Comparison of ENCODE assay signal across 24 cellular contexts in genomic region chr3:151873433-151873832, GRCh38. TPM values are rescaled to one million over a fixed set of nuclear protein-coding genes. Genes with fewer than 3 reads are reported as not detected.
DNase-seq lines count a peak whose midpoint lies in the region; ATAC-seq, FAIRE-seq and TF ChIP-seq lines count a peak whose summit lies in the region.
"Had no signal": no experiment of that assay in that cellular context is flagged by ENCODE, and none has a peak within 500 bp of the region (broad histone marks: within the 10 kb centered on the region; RNA-seq: fewer than 3 reads in every experiment).

Gene SUCNR1, plus strand, starts transcription at chr3:151873643. Its CDS starts 6,250 bp downstream, at chr3:151879893.

- POLR2A ChIA-PET in SK-N-SH (lab: Yijun Ruan, JAX), result no interaction called here
- POLR2A ChIA-PET in endothelial cell of umbilical vein (lab: Charles Lee), result no interaction called here

- intact Hi-C loops in endothelial cell of umbilical vein (cut with micrococcal nuclease), result no loop called here
- intact Hi-C loops in stomach (cut with DNase I; ENCODE audit: low total_unique reads), result no loop called here

- no peaks in the 10 kb centered on the region for H3K36me3 ChIP-seq in SK-N-SH (replicated peaks in 1 of 2; ENCODE audit: control insufficient read depth in 1 of 2, insufficient read depth in 2 of 2, low read length in 1 of 2)
- H3K36me3 ChIP-seq in endothelial cell of umbilical vein (ENCODE audit: control insufficient read depth in 2 of 2, extremely low read depth in 1 of 2, insufficient read depth in 2 of 2, low read length in 2 of 2), result no peaks in the 10 kb centered on the region
- H3K36me3 ChIP-seq in stomach, result no peaks in the 10 kb centered on the region
- H3K36me3 ChIP-seq: colonic mucosa, HAP-1 had no signal

- CTCF ChIA-PET in SK-N-SH (lab: Yijun Ruan, JAX) (no interaction called here), endothelial cell of umbilical vein (lab: Charles Lee) (no interaction called here)

- H3K27me3 ChIP-seq in SK-N-SH (ENCODE audit: insufficient read depth) (no peaks in the 10 kb centered on the region), endothelial cell of umbilical vein (ENCODE audit: control insufficient read depth in 2 of 2, insufficient read depth in 2 of 2, low read length in 2 of 2) (no peaks in the 10 kb centered on the region), foreskin keratinocyte (no peaks in the 10 kb centered on the region), stomach (no peaks in the 10 kb centered on the region)
- H3K27me3 ChIP-seq: colonic mucosa had no signal

- H3K4me3 ChIP-seq in SK-N-SH (ENCODE audit: low read depth in 2 of 2, low read length in 1 of 2), result peak within 1 kb of the TSS in 1 of 2 experiments; percentile 21; a peak in 2 of 4 replicates
- no peak within 1 kb of the TSS for H3K4me3 ChIP-seq in endothelial cell of umbilical vein (replicated peaks in 1 of 3; ENCODE audit: insufficient read depth in 1 of 3, low read depth in 1 of 3, low read length in 3 of 3)
- H3K4me3 ChIP-seq in stomach, result no peak within 1 kb of the TSS
- H3K4me3 ChIP-seq: colonic mucosa, HAP-1 had no signal

- H3K9me3 ChIP-seq in SK-N-SH (no peaks in the 10 kb centered on the region), endothelial cell of umbilical vein (replicated peaks; ENCODE audit: control insufficient read depth, insufficient read depth, low read length) (no peaks in the 10 kb centered on the region), stomach (no peaks in the 10 kb centered on the region)
- H3K9me3 ChIP-seq: colonic mucosa, HAP-1 had no signal

- peaks cover 34% of the 10 kb centered on the region for H3F3A ChIP-seq in SK-N-SH (replicated peaks; ENCODE audit: insufficient read depth)

- no peak for TF ChIP-seq RAD21 in SK-N-SH (IDR thresholded peaks at IDR 0.05; ENCODE audit: low read length)

- H3K9me2 ChIP-seq in SK-N-SH, result no peaks in the 10 kb centered on the region

- no peak for TF ChIP-seq POLR2A in endothelial cell of umbilical vein (IDR thresholded peaks at IDR 0.05; ENCODE audit: low read depth, low read length)
- no peak for TF ChIP-seq POLR2A in stomach (IDR thresholded peaks at IDR 0.05)

- TF ChIP-seq CTCF in SK-N-SH (IDR thresholded peaks at IDR 0.05) (no peak), endothelial cell of umbilical vein (IDR thresholded peaks at IDR 0.05; ENCODE audit: extremely low read depth in 1 of 2, insufficient read depth in 1 of 2, low read depth in 1 of 2, low read length in 2 of 2) (no peak), foreskin keratinocyte (conservative IDR thresholded peaks at IDR 0.05) (no peak), stomach (IDR thresholded peaks at IDR 0.05) (no peak)

- H2AFZ ChIP-seq in SK-N-SH (ENCODE audit: low read depth), result no peak within 1 kb of the TSS
- H2AFZ ChIP-seq in endothelial cell of umbilical vein (ENCODE audit: low read depth, low read length), result peak within 1 kb of the TSS; percentile 32

- TF ChIP-seq EP300 in SK-N-SH (IDR thresholded peaks at IDR 0.05; ENCODE audit: borderline replicate concordance in 1 of 2, low read depth in 1 of 2, low read length in 1 of 2) (no peak), stomach (IDR thresholded peaks at IDR 0.05) (no peak)

- DNase-seq in SK-N-SH (no peak), NCI-H526 (lab: John Stamatoyannopoulos, UW) (peak; percentile 97 to 98), endothelial cell of umbilical vein (ENCODE audit: low read depth, low spot score) (no peak), SW 1271 (lab: John Stamatoyannopoulos, UW) (no peak), foreskin keratinocyte (no peak), NCI-H345 treated with DMSO at 0.1 percent for 48 hours (lab: John Stamatoyannopoulos, UW; ENCODE audit: unreplicated experiment) (no peak), stomach (no peak)
- DNase-seq: activated CD4-positive, alpha-beta T cell treated with anti-CD3 and anti-CD28 coated beads for 36 hours; activated naive CD4-positive, alpha-beta T cell; activated T-cell treated with anti-CD3 and anti-CD28 coated beads, Interleukin-2, amount 50 U/mL, for 4 hours; colonic mucosa; GDM1; kidney glomerular epithelial cell; mammary epithelial cell; NCI-H1105; NCI-H2029; NCI-H345; stimulated activated CD4-positive, alpha-beta T cell treated with anti-CD3 and anti-CD28 coated beads, Interleukin-4, amount 100 ng/mL, for 4 hours; trophoblast cell had no signal

- H3K9me1 ChIP-seq in endothelial cell of umbilical vein (replicated peaks; ENCODE audit: control insufficient read depth, extremely low read depth, insufficient read depth, low read length), result no peaks in the 10 kb centered on the region

- H3K4me2 ChIP-seq in SK-N-SH (no peak within 1 kb of the TSS; the same call in 1 of the 2 replicates), endothelial cell of umbilical vein (ENCODE audit: insufficient read depth, low read length) (no peak within 1 kb of the TSS)

- no peak for FAIRE-seq in endothelial cell of umbilical vein (lab: Jason Lieb, UNC)

- H3K79me2 ChIP-seq in SK-N-SH (ENCODE audit: insufficient read depth) (peaks cover 58% of the 10 kb centered on the region), endothelial cell of umbilical vein (ENCODE audit: control insufficient read depth, insufficient read depth, low read length) (no peaks in the 10 kb centered on the region)

- dilution Hi-C loops in endothelial cell of umbilical vein (cut with MboI; ENCODE audit: extremely low pct_ligation_motif_present, low sequenced_read_pairs), result no loop called here

- H3K9ac ChIP-seq in SK-N-SH (peak within 1 kb of the TSS; percentile 56; the same call in 1 of the 2 replicates), endothelial cell of umbilical vein (replicated peaks; ENCODE audit: extremely low read depth, insufficient read depth, low read length) (no peak within 1 kb of the TSS)

- ATAC-seq in SK-N-SH treated with all-trans-retinoic acid at 6 μM for 48 hours, result no peak; the same call in 2 of the 3 replicates
- no peak for ATAC-seq in foreskin keratinocyte
- ATAC-seq: activated CD4-positive, alpha-beta T cell treated with anti-CD3 and anti-CD28 coated beads for 36 hours; activated T-cell treated with anti-CD3 and anti-CD28 coated beads, Interleukin-2, amount 50 U/mL, for 4 hours had no signal

- peak within 1 kb of the TSS; percentile 80 to 87; a peak in 3 of 4 replicates for H3K27ac ChIP-seq in SK-N-SH (ENCODE audit: low read depth in 2 of 2, low read length in 1 of 2)
- no peak within 1 kb of the TSS for H3K27ac ChIP-seq in endothelial cell of umbilical vein (ENCODE audit: insufficient read depth, low read depth, low read length)
- H3K27ac ChIP-seq in foreskin keratinocyte, result no peak within 1 kb of the TSS
- no peak within 1 kb of the TSS for H3K27ac ChIP-seq in stomach
- H3K27ac ChIP-seq: C4-2B, colonic mucosa had no signal

- H3K4me1 ChIP-seq in SK-N-SH (ENCODE audit: control insufficient read depth in 1 of 2, insufficient read depth in 2 of 2, low read depth in 1 of 2, low read length in 1 of 2) (peaks cover 2 to 15% of the 10 kb centered on the region in 2 experiments; a peak in 3 of 4 replicates), endothelial cell of umbilical vein (ENCODE audit: control insufficient read depth, extremely low read depth, insufficient read depth, low read length) (peaks cover 12% of the 10 kb centered on the region), foreskin keratinocyte (no peaks in the 10 kb centered on the region), stomach (peaks cover 0 to 26% (median 3%) of the 10 kb centered on the region in 4 donors)
- H3K4me1 ChIP-seq: colonic mucosa, HAP-1 had no signal

- H4K20me1 ChIP-seq in SK-N-SH (ENCODE audit: insufficient read depth), result no peaks in the 10 kb centered on the region
- H4K20me1 ChIP-seq in endothelial cell of umbilical vein (replicated peaks; ENCODE audit: control insufficient read depth, extremely low read depth, insufficient read depth, low read length), result no peaks in the 10 kb centered on the region

- no TSS peak for BruUV-seq in endothelial cell of umbilical vein (replicated peaks; lab: Mats Ljungman, UMichigan)

TF ChIP-seq in SK-N-SH, 30 proteins besides CTCF, POLR2A, EP300 and RAD21:
- TF ChIP-seq NRF1 (IDR thresholded peaks at IDR 0.05; ENCODE audit: low read depth, low read length), result no peak
- TF ChIP-seq ELF1 (IDR thresholded peaks at IDR 0.05), result no peak
- TF ChIP-seq RXRA (IDR thresholded peaks at IDR 0.05; ENCODE audit: borderline replicate concordance, low read depth), result no peak
- TF ChIP-seq JUND (IDR thresholded peaks at IDR 0.05), result no peak
- no peak for TF ChIP-seq RCOR1 (IDR thresholded peaks at IDR 0.05; ENCODE audit: low read length)
- TF ChIP-seq SMC3 (IDR thresholded peaks at IDR 0.05; ENCODE audit: low read depth, low read length), result no peak

TF ChIP-seq in endothelial cell of umbilical vein, 7 proteins besides CTCF, POLR2A, EP300 and RAD21:
- TF ChIP-seq JUN (IDR thresholded peaks at IDR 0.05; ENCODE audit: borderline replicate concordance, insufficient read depth, insufficient read length, low read depth), result no peak
- TF ChIP-seq POLR2AphosphoS5 (IDR thresholded peaks at IDR 0.05; ENCODE audit: insufficient read depth, low read depth, low read length), result no peak
- TF ChIP-seq EZH2 (IDR thresholded peaks at IDR 0.05; ENCODE audit: borderline replicate concordance, low read depth, low read length, severe bottlenecking), result no peak
- no peak for TF ChIP-seq FOS (IDR thresholded peaks at IDR 0.05; ENCODE audit: borderline replicate concordance, insufficient read depth, low read length)
- TF ChIP-seq GATA2 (IDR thresholded peaks at IDR 0.05; ENCODE audit: insufficient read depth, insufficient read length, low read depth, low read length), result no peak
- TF ChIP-seq MYC (IDR thresholded peaks at IDR 0.05; ENCODE audit: low read depth, low read length), result no peak
- no peak for TF ChIP-seq MAX (IDR thresholded peaks at IDR 0.05; ENCODE audit: insufficient read depth, insufficient read length)
TF ChIP-seq in endothelial cell of umbilical vein: peak in this region for 0.

RNA-seq across cellular contexts. Expression of gene SUCNR1, which starts in this region (rescaled TPM):
- 1.5 and 2.9 TPM in 2 replicates for polyA plus RNA-seq in SK-N-SH (2012; rRNA removed)
- polyA plus RNA-seq in SK-N-SH (2012; cell fraction: cytosol; rRNA removed), result 3.5 and 4.6 TPM in 2 replicates
- 1.1 and 3.5 TPM in 2 replicates for polyA plus RNA-seq in SK-N-SH (2012; cell fraction: nucleus; rRNA removed)
- total RNA-seq in endothelial cell of umbilical vein, result not detected in 2 replicates
- polyA plus RNA-seq in endothelial cell of umbilical vein, result not detected in 2 replicates
- polyA plus RNA-seq in endothelial cell of umbilical vein (2011; cell fraction: cytosol; rRNA removed), result not detected in 2 replicates
- 0.04 TPM in 1 of 2 replicates, not detected in the other for polyA plus RNA-seq in endothelial cell of umbilical vein (2011; cell fraction: nucleus; rRNA removed)
- polyA plus RNA-seq in endothelial cell of umbilical vein (2012), result not detected in 2 replicates
- not detected in 2 replicates for polyA minus RNA-seq in endothelial cell of umbilical vein
- not detected for polyA minus RNA-seq in endothelial cell of umbilical vein (2011; cell fraction: cytosol; rRNA and poly(A)+ RNA removed)
- not detected in 2 replicates for polyA minus RNA-seq in endothelial cell of umbilical vein (2011; cell fraction: nucleus; rRNA and poly(A)+ RNA removed)
- not detected in 2 replicates for total RNA-seq in foreskin keratinocyte
- not detected in 2 replicates for polyA plus RNA-seq in foreskin keratinocyte
- total RNA-seq in stomach, result under 1 TPM in 2 of 5 donors, not detected in 3; 0.58 to 0.92 TPM
- polyA plus RNA-seq in stomach, result under 1 TPM in 1 of 3 donors, not detected in 2; 0.12 TPM
- total RNA-seq: activated CD4-positive, alpha-beta T cell treated with anti-CD3 and anti-CD28 coated beads for 36 hours; activated T-cell treated with anti-CD3 and anti-CD28 coated beads, Interleukin-2, amount 50 U/mL, for 4 hours; mammary epithelial cell; myocyte had no signal
- polyA plus RNA-seq: AG04450, mammary epithelial cell had no signal

Comparison
In these comparisons a context has a peak if more than half of its experiments do, and no peak if none do; other contexts are left out.
1. DNase-seq: peak in NCI-H526 (2 of 2); none in SK-N-SH (single experiment), endothelial cell of umbilical vein (single experiment), SW 1271 (0 of 2), foreskin keratinocyte (0 of 2), NCI-H345 treated with DMSO at 0.1 percent for 48 hours (single experiment) and stomach (single experiment).
2. H3K27ac ChIP-seq: peak in SK-N-SH (2 of 2); none in endothelial cell of umbilical vein (single experiment), foreskin keratinocyte (single experiment) and stomach (0 of 5).